ENCODE assay signal across 8 cellular contexts in genomic region chr7:149460493-149461330, GRCh38. TPM values are rescaled to one million over a fixed set of nuclear protein-coding genes. Genes with fewer than 3 reads are reported as not detected.
DNase-seq lines count a peak whose midpoint lies in the region; ATAC-seq, FAIRE-seq and TF ChIP-seq lines count a peak whose summit lies in the region.

Gene ZNF777 (minus strand): TSS chr7:149461062. CDS start chr7:149456022, 5,040 bp downstream.

- ATAC-seq in GM18517 (IDR thresholded peaks at IDR 0.05; ENCODE audit: unreplicated experiment) = peak; percentile 96
- ATAC-seq in HG03039 (IDR thresholded peaks at IDR 0.05; ENCODE audit: unreplicated experiment) = peak; percentile 93

- POLR2A ChIA-PET in A673 (lab: Charles Lee; ENCODE audit: low non-redundant PET) = no interaction called here

- intact Hi-C loops in A673 (cut with micrococcal nuclease; ENCODE audit: unreplicated experiment) = no loop called here

- CTCF ChIA-PET in A673 (lab: Charles Lee) = interaction anchor here (1.3 kb wide), 1 partner anchor 199 kb away, joined by 4 read pairs; the partner anchor contains the start of gene ZNF783

- H3K27ac ChIP-seq in A673 (ENCODE audit: low read depth, low read length, poor library complexity, severe bottlenecking) (peak within 1 kb of the TSS; percentile 77), WERI-Rb-1 (peak within 1 kb of the TSS; percentile 44; the same call in 1 of the 2 replicates)

- no TSS peak for BruUV-seq in A673 (replicated peaks; lab: Mats Ljungman, UMichigan)

- H3K4me3 ChIP-seq in A673 (ENCODE audit: low read depth, low read length, poor library complexity, severe bottlenecking) = peak within 1 kb of the TSS; percentile 74
- H3K4me3 ChIP-seq in WERI-Rb-1 (ENCODE audit: low read depth, low read length) = peak within 1 kb of the TSS; percentile 71
- peak within 1 kb of the TSS; percentile 68 for H3K4me3 ChIP-seq in bronchial epithelial cell (ENCODE audit: low read depth, low read length)

- H3K27me3 ChIP-seq in A673 (replicated peaks; ENCODE audit: insufficient read depth, low read depth, low read length, poor library complexity) = no peaks in the 10 kb centered on the region
- peaks cover 10% of the 10 kb centered on the region for H3K27me3 ChIP-seq in WERI-Rb-1 (ENCODE audit: insufficient read depth, low read depth, severe bottlenecking)
- no peaks in the 10 kb centered on the region for H3K27me3 ChIP-seq in bronchial epithelial cell (ENCODE audit: control insufficient read depth, insufficient read depth, low read length)

- peaks cover 4% of the 10 kb centered on the region for H3K36me3 ChIP-seq in A673 (ENCODE audit: insufficient read depth, low read length, poor library complexity, severe bottlenecking)
- peaks cover 3% of the 10 kb centered on the region; the same call in 1 of the 2 replicates for H3K36me3 ChIP-seq in WERI-Rb-1
- peaks cover 1% of the 10 kb centered on the region for H3K36me3 ChIP-seq in bronchial epithelial cell (ENCODE audit: control insufficient read depth, insufficient read depth, low read length)

- peaks cover 19% of the 10 kb centered on the region for H3K4me1 ChIP-seq in A673 (ENCODE audit: insufficient read depth, low read length, poor library complexity, severe bottlenecking)

- TF ChIP-seq CTCF in A673 (conservative IDR thresholded peaks at IDR 0.05; ENCODE audit: low read depth, low read length) (peak; percentile 58), WERI-Rb-1 (IDR thresholded peaks at IDR 0.05; ENCODE audit: low read depth, low read length) (peak; percentile 58), bronchial epithelial cell (IDR thresholded peaks at IDR 0.05; ENCODE audit: insufficient read depth, low read length, severe bottlenecking) (peak; percentile 55)

- H3K9me3 ChIP-seq in A673 (ENCODE audit: low read depth, low read length, poor library complexity, severe bottlenecking) = no peaks in the 10 kb centered on the region
- no peaks in the 10 kb centered on the region for H3K9me3 ChIP-seq in WERI-Rb-1 (ENCODE audit: severe bottlenecking)

- DNase-seq in A673 (ENCODE audit: low spot score) (peak; percentile 91), NCI-H2107 treated with DMSO at 0.1 percent for 48 hours (lab: John Stamatoyannopoulos, UW; ENCODE audit: unreplicated experiment) (peak; percentile 56), WERI-Rb-1 (peak; percentile 83), bronchial epithelial cell (ENCODE audit: low read depth) (peak; percentile 75), iris pigment epithelial cell (ENCODE audit: low read depth) (peak; percentile 92)
- DNase-seq in stimulated activated CD4-positive, alpha-beta T cell treated with anti-CD3 and anti-CD28 coated beads, Interleukin-12 subunit alpha, Interleukin-12 subunit beta, amount 100 ng/mL, for 4 hours = peak; percentile 73

- no peak for FAIRE-seq in bronchial epithelial cell (lab: Jason Lieb, UNC)

RNA-seq across cellular contexts. Expression of gene ZNF777, which starts in this region (rescaled TPM):
- 19.3 and 19.6 TPM in 2 replicates for total RNA-seq in A673 (2021)
- total RNA-seq in bronchial epithelial cell = 5.8 and 6.6 TPM in 2 replicates

Comparison
In these comparisons a context has a peak if more than half of its experiments do, and no peak if none do; other contexts are left out.
1. Peak in every context shown above with its lines: DNase-seq, ATAC-seq, H3K4me3 ChIP-seq and H3K27ac ChIP-seq.